In genomic region chr9:37593877-37594448, GRCh38 we compare ENCODE assay signal across 11 cellular contexts. TPM values are rescaled to one million over a fixed set of nuclear protein-coding genes. Genes with fewer than 3 reads are reported as not detected.
DNase-seq lines count a peak whose midpoint lies in the region; ATAC-seq, FAIRE-seq and TF ChIP-seq lines count a peak whose summit lies in the region.
"Had no signal": no experiment of that assay in that cellular context is flagged by ENCODE, and none has a peak within 500 bp of the region (broad histone marks: within the 10 kb centered on the region; RNA-seq: fewer than 3 reads in every experiment).

No MANE protein-coding gene starts in this region.

- CTCF ChIA-PET in WTC11 (lab: Charles Lee), result interaction anchor here (0.6 to 1.4 kb wide), 2 partner anchors 108 to 160 kb away, joined by 4 read pairs; partner anchors contain the start of gene POLR1E

- H3K9me3 ChIP-seq in left ventricle myocardium inferior (replicated peaks) (no peaks in the 10 kb centered on the region), keratinocyte (ENCODE audit: control insufficient read depth, low read depth, low read length) (no peaks in the 10 kb centered on the region)
- H3K9me3 ChIP-seq: pancreas, SJCRH30 had no signal

- H3K9me1 ChIP-seq in keratinocyte (ENCODE audit: control insufficient read depth, extremely low read depth, insufficient read depth, low read length), result no peaks in the 10 kb centered on the region

- POLR2A ChIA-PET in WTC11 (lab: Charles Lee), result no interaction called here

- peak overlapping the region; percentile 40 for H3K27ac ChIP-seq in left ventricle myocardium inferior (replicated peaks)
- H3K27ac ChIP-seq in keratinocyte (ENCODE audit: control insufficient read depth, insufficient read depth, low read length), result no peak overlapping the region
- H3K27ac ChIP-seq: pancreas, SJCRH30 had no signal

- no peak for ATAC-seq in left ventricle myocardium superior
- no peak for ATAC-seq in WTC11

- no peak overlapping the region for H3K27ac Mint-ChIP-seq in WTC11
- peak overlapping the region; percentile 63 for H3K27ac Mint-ChIP-seq in type B pancreatic cell

- H3K9ac ChIP-seq in keratinocyte (ENCODE audit: control insufficient read depth, extremely low read depth, insufficient read depth, low read length), result no peak overlapping the region

- peak overlapping the region; percentile 69 for H3K4me2 ChIP-seq in keratinocyte (ENCODE audit: control insufficient read depth, extremely low read depth, insufficient read depth, low read depth, low read length)

- dilution Hi-C loops in keratinocyte (cut with MboI; ENCODE audit: extremely low pct_ligation_motif_present, low sequenced_read_pairs), result loop anchor here (25.0 kb wide), 1 partner anchor 107 kb away; the partner anchor contains the start of gene POLR1E

- intact Hi-C loops in left ventricle myocardium inferior (cut with micrococcal nuclease), result no loop called here
- intact Hi-C loops in left ventricle myocardium superior (cut with micrococcal nuclease), result no loop called here

- DNase-seq in left ventricle myocardium inferior, result no peak
- no peak for DNase-seq in left ventricle myocardium superior
- no peak for DNase-seq in WTC11 (ENCODE audit: low spot score)
- DNase-seq in keratinocyte (ENCODE audit: low read depth, low spot score), result no peak
- DNase-seq in type B pancreatic cell (ENCODE audit: extremely low spot score, unreplicated experiment), result no peak
- DNase-seq in HPDE6-E6E7 (ENCODE audit: extremely low spot score), result no peak
- DNase-seq in stimulated activated naive CD4-positive, alpha-beta T cell (lab: John Stamatoyannopoulos, UW), result no peak
- DNase-seq in DMS 273 treated with DMSO at 0.1 percent for 48 hours (lab: John Stamatoyannopoulos, UW), result no peak

- H3K36me3 Mint-ChIP-seq in WTC11, result peaks cover 9% of the 10 kb centered on the region
- peaks cover 4% of the 10 kb centered on the region for H3K36me3 Mint-ChIP-seq in type B pancreatic cell

- H3K4me1 ChIP-seq in left ventricle myocardium inferior, result peaks cover 42% of the 10 kb centered on the region
- peaks cover 17% of the 10 kb centered on the region for H3K4me1 ChIP-seq in keratinocyte (ENCODE audit: control insufficient read depth, extremely low read depth, insufficient read depth, low read length)

- no peak overlapping the region for H2AFZ ChIP-seq in keratinocyte (ENCODE audit: control insufficient read depth, low read length)

- H3K4me3 Mint-ChIP-seq in WTC11 (0 out of 2 replicates have a peak overlapping the region, but pooled peaks have one; percentile 16), type B pancreatic cell (peak overlapping the region; percentile 79)

- H3K36me3 ChIP-seq in left ventricle myocardium inferior (no peaks in the 10 kb centered on the region), keratinocyte (ENCODE audit: control insufficient read depth in 2 of 2, extremely low read depth in 1 of 2, insufficient read depth in 2 of 2, low read length in 2 of 2) (peaks cover 1 to 10% of the 10 kb centered on the region in 2 experiments)
- H3K36me3 ChIP-seq: pancreas had no signal

- H3K9me3 Mint-ChIP-seq in WTC11 (no peaks in the 10 kb centered on the region), type B pancreatic cell (no peaks in the 10 kb centered on the region)

- H3K79me2 ChIP-seq in keratinocyte (ENCODE audit: control insufficient read depth, insufficient read depth, low read length), result peaks cover 35% of the 10 kb centered on the region

- H3K4me3 ChIP-seq in left ventricle myocardium inferior, result peak overlapping the region; percentile 33
- no peak overlapping the region for H3K4me3 ChIP-seq in keratinocyte (ENCODE audit: control insufficient read depth in 2 of 3, extremely low read depth in 1 of 3, insufficient read depth in 2 of 3, low read depth in 1 of 3, low read length in 3 of 3)

- peaks cover 21% of the 10 kb centered on the region for H3K4me1 Mint-ChIP-seq in WTC11
- peaks cover 14% of the 10 kb centered on the region for H3K4me1 Mint-ChIP-seq in type B pancreatic cell (ENCODE audit: unreplicated experiment)

- H3K27me3 ChIP-seq in left ventricle myocardium inferior (ENCODE audit: low read depth) (peaks cover 7% of the 10 kb centered on the region), keratinocyte (ENCODE audit: control insufficient read depth, extremely low read depth, insufficient read depth, low read length) (no peaks in the 10 kb centered on the region)
- H3K27me3 ChIP-seq: pancreas, SJCRH30 had no signal

- peaks cover 46% of the 10 kb centered on the region for H3K27me3 Mint-ChIP-seq in WTC11 (ENCODE audit: low read depth)
- peaks cover 22% of the 10 kb centered on the region for H3K27me3 Mint-ChIP-seq in type B pancreatic cell

- TF ChIP-seq CTCF in left ventricle myocardium inferior (IDR thresholded peaks at IDR 0.05; ENCODE audit: borderline replicate concordance), result no peak
- TF ChIP-seq CTCF in WTC11 (IDR thresholded peaks at IDR 0.05), result no peak
- TF ChIP-seq CTCF in keratinocyte (optimal IDR thresholded peaks at IDR 0.05 in 1 of 3, IDR thresholded peaks at IDR 0.05 in 1 of 3, conservative IDR thresholded peaks at IDR 0.05 in 1 of 3; ENCODE audit: extremely low read depth in 1 of 3, insufficient read depth in 2 of 3, low read length in 3 of 3), result no peak
- TF ChIP-seq CTCF in type B pancreatic cell (conservative IDR thresholded peaks at IDR 0.05), result no peak

- FAIRE-seq in keratinocyte (lab: Jason Lieb, UNC), result no peak
- FAIRE-seq: pancreas had no signal

- peaks cover 11% of the 10 kb centered on the region for H4K20me1 ChIP-seq in keratinocyte (ENCODE audit: control insufficient read depth, extremely low read depth, insufficient read depth, low read length)

TF ChIP-seq in WTC11, 78 proteins besides CTCF, POLR2A, EP300 and RAD21 (continues in another document):
- TF ChIP-seq SP1 (CRISPR knock-in tag; conservative IDR thresholded peaks at IDR 0.05) (no peak), ELF4 (CRISPR knock-in tag; IDR thresholded peaks at IDR 0.05; ENCODE audit: low read depth) (no peak), SMAD3 (CRISPR knock-in tag; IDR thresholded peaks at IDR 0.05; ENCODE audit: borderline replicate concordance) (no peak), NFYB (CRISPR knock-in tag; conservative IDR thresholded peaks at IDR 0.05; ENCODE audit: low read depth) (no peak)
- TF ChIP-seq, protein P1, sequence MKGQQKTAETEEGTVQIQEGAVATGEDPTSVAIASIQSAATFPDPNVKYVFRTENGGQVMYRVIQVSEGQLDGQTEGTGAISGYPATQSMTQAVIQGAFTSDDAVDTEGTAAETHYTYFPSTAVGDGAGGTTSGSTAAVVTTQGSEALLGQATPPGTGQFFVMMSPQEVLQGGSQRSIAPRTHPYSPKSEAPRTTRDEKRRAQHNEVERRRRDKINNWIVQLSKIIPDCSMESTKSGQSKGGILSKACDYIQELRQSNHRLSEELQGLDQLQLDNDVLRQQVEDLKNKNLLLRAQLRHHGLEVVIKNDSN (CRISPR knock-in tag; IDR thresholded peaks at IDR 0.05), result no peak

RNA-seq across cellular contexts. Expression of gene TOMM5, which starts 1.6 kb away (rescaled TPM):
- total RNA-seq in left ventricle myocardium inferior, result 56.4 TPM
- 60.7 TPM for total RNA-seq in left ventricle myocardium superior
- total RNA-seq in WTC11 (2021), result 112 to 126 TPM (median 124 TPM) in 3 replicates
- polyA plus RNA-seq in keratinocyte, result 175 to 232 TPM (median 193 TPM) in 3 replicates
- polyA plus RNA-seq in keratinocyte (2011; ENCODE audit: low read depth), result 78.2 TPM
- 204 and 272 TPM in 2 replicates for polyA plus RNA-seq in keratinocyte (2011; cell fraction: cytosol; rRNA removed)
- polyA plus RNA-seq in keratinocyte (2011; cell fraction: nucleus; rRNA removed), result 45.2 and 62.2 TPM in 2 replicates
- polyA plus RNA-seq in keratinocyte (2012; ENCODE audit: low replicate concordance), result 195 and 197 TPM in 2 replicates
- polyA minus RNA-seq in keratinocyte, result 34.8 to 89.5 TPM (median 69.6 TPM) in 3 replicates
- 92.1 TPM for polyA minus RNA-seq in keratinocyte (2011; cell fraction: cytosol; rRNA and poly(A)+ RNA removed)
- 15.9 and 20.6 TPM in 2 replicates for polyA minus RNA-seq in keratinocyte (2011; cell fraction: nucleus; rRNA and poly(A)+ RNA removed)
- total RNA-seq in type B pancreatic cell (ENCODE audit: low replicate concordance), result 132 and 144 TPM in 2 replicates

RNA-seq across cellular contexts. Expression of gene FBXO10, which starts 17.8 kb away (rescaled TPM):
- total RNA-seq in left ventricle myocardium inferior (6.7 TPM), left ventricle myocardium superior (8.3 TPM), WTC11 (2021) (14.0 to 14.7 TPM (median 14.4 TPM) in 3 replicates), type B pancreatic cell (ENCODE audit: low replicate concordance) (10.5 and 18.5 TPM in 2 replicates)
- polyA plus RNA-seq in keratinocyte, result 4.1 to 6.6 TPM (median 5.1 TPM) in 3 replicates
- 1.6 TPM for polyA plus RNA-seq in keratinocyte (2011; ENCODE audit: low read depth)
- 2.8 and 3.8 TPM in 2 replicates for polyA plus RNA-seq in keratinocyte (2011; cell fraction: cytosol; rRNA removed)
- 12.4 and 14.9 TPM in 2 replicates for polyA plus RNA-seq in keratinocyte (2011; cell fraction: nucleus; rRNA removed)
- polyA plus RNA-seq in keratinocyte (2012; ENCODE audit: low replicate concordance), result 4.2 and 7.0 TPM in 2 replicates
- 9.2 to 15.1 TPM (median 11.7 TPM) in 3 replicates for polyA minus RNA-seq in keratinocyte
- 5.8 TPM for polyA minus RNA-seq in keratinocyte (2011; cell fraction: cytosol; rRNA and poly(A)+ RNA removed)
- polyA minus RNA-seq in keratinocyte (2011; cell fraction: nucleus; rRNA and poly(A)+ RNA removed), result 13.2 and 15.0 TPM in 2 replicates

RNA-seq across cellular contexts. Expression of gene FRMPD1, which starts 56.8 kb away (rescaled TPM):
- 1.1 TPM for total RNA-seq in left ventricle myocardium inferior
- 1.8 TPM for total RNA-seq in left ventricle myocardium superior
- 0.14 to 0.26 TPM (median 0.14 TPM) in 3 replicates for total RNA-seq in WTC11 (2021)
- polyA plus RNA-seq in keratinocyte, result 0.01 to 0.06 TPM (median 0.01 TPM) in 3 replicates
- polyA plus RNA-seq in keratinocyte (2011; ENCODE audit: low read depth), result 1.9 TPM
- 0.01 TPM in 1 of 2 replicates, not detected in the other for polyA plus RNA-seq in keratinocyte (2011; cell fraction: cytosol; rRNA removed)
- polyA plus RNA-seq in keratinocyte (2011; cell fraction: nucleus; rRNA removed), result 0.03 and 0.08 TPM in 2 replicates
- polyA plus RNA-seq in keratinocyte (2012; ENCODE audit: low replicate concordance), result 0.17 and 2.1 TPM in 2 replicates
- polyA minus RNA-seq in keratinocyte, result 0.03 TPM in 1 of 3 replicates, not detected in the others
- polyA minus RNA-seq in keratinocyte (2011; cell fraction: cytosol; rRNA and poly(A)+ RNA removed), result not detected
- polyA minus RNA-seq in keratinocyte (2011; cell fraction: nucleus; rRNA and poly(A)+ RNA removed), result 0.11 and 0.23 TPM in 2 replicates
- total RNA-seq in type B pancreatic cell (ENCODE audit: low replicate concordance), result 0.36 and 0.82 TPM in 2 replicates
- total RNA-seq: dermis microvascular lymphatic vessel endothelial cell had no signal
